23 cellular contexts compared by ENCODE assay signal in genomic region chr21:35583566-35584216, GRCh38.
DNase-seq lines count a peak whose midpoint lies in the region; ATAC-seq, FAIRE-seq and TF ChIP-seq lines count a peak whose summit lies in the region.
"Had no signal": no experiment of that assay in that cellular context is flagged by ENCODE, and none has a peak within 500 bp of the region (broad histone marks: within the 10 kb centered on the region; RNA-seq: fewer than 3 reads in every experiment).

No MANE protein-coding gene starts in this region.

- no peak for TF ChIP-seq POLR2A in A549 (IDR thresholded peaks at IDR 0.05; ENCODE audit: low read length)
- TF ChIP-seq POLR2A in K562 (conservative IDR thresholded peaks at IDR 0.05) = no peak

- no peak overlapping the region for H3K9ac ChIP-seq in K562 (ENCODE audit: insufficient read depth in 1 of 2, low read depth in 2 of 2, low read length in 2 of 2)
- H3K9ac ChIP-seq: BLaER1 treated with 17β-estradiol and CSF1 and Interleukin-3, amounts not matched to agents 10 nM and 100 nM had no signal

- no peaks in the 10 kb centered on the region for H3K9me3 ChIP-seq in A549
- no peaks in the 10 kb centered on the region for H3K9me3 ChIP-seq in DOHH2 (ENCODE audit: control insufficient read depth, insufficient read depth, low read length)
- no peaks in the 10 kb centered on the region for H3K9me3 ChIP-seq in K562 (replicated peaks; ENCODE audit: control insufficient read depth, insufficient read depth, low read depth, low read length)
- H3K9me3 ChIP-seq: Caco-2 had no signal

- H3K79me2 ChIP-seq in DOHH2 (ENCODE audit: control insufficient read depth, low read length) (no peaks in the 10 kb centered on the region), K562 (ENCODE audit: control insufficient read depth, insufficient read depth, low read length) (no peaks in the 10 kb centered on the region)

- intact Hi-C loops in K562 (cut with micrococcal nuclease) (no loop called here), cardiac septum (cut with DNase I) (no loop called here)

- H4K20me1 ChIP-seq in DOHH2 (ENCODE audit: control insufficient read depth, insufficient read depth, low read depth, low read length) = no peaks in the 10 kb centered on the region
- H4K20me1 ChIP-seq in K562 (replicated peaks; ENCODE audit: control insufficient read depth, insufficient read depth, low read length) = no peaks in the 10 kb centered on the region
- H4K20me1 ChIP-seq: BLaER1 treated with 17β-estradiol and CSF1 and Interleukin-3, amounts not matched to agents 10 nM and 100 nM had no signal

- no peaks in the 10 kb centered on the region for H3K9me2 ChIP-seq in DOHH2 (replicated peaks; ENCODE audit: control insufficient read depth, low read length)

- H3K27me3 ChIP-seq in DOHH2 (ENCODE audit: control insufficient read depth, low read length) = peaks cover 8% of the 10 kb centered on the region; the same call in 1 of the 2 replicates
- H3K27me3 ChIP-seq in K562 (ENCODE audit: control insufficient read depth in 2 of 2, insufficient read depth in 2 of 2, low read length in 2 of 2) = peaks cover 5 to 9% of the 10 kb centered on the region in 2 experiments
- H3K27me3 ChIP-seq: BLaER1 treated with 17β-estradiol and CSF1 and Interleukin-3, amounts not matched to agents 10 nM and 100 nM had no signal

- no peaks in the 10 kb centered on the region for H3K9me1 ChIP-seq in K562 (ENCODE audit: control insufficient read depth, insufficient read depth, low read length)

- H3F3A ChIP-seq in DOHH2 (ENCODE audit: control insufficient read depth, insufficient read depth) = no peaks in the 10 kb centered on the region

- TF ChIP-seq RAD21 in A549 (conservative IDR thresholded peaks at IDR 0.05 in 1 of 2, IDR thresholded peaks at IDR 0.05 in 1 of 2) = no peak
- no peak for TF ChIP-seq RAD21 in K562 (CRISPR knock-in tag; conservative IDR thresholded peaks at IDR 0.05 in 1 of 2, IDR thresholded peaks at IDR 0.05 in 1 of 2)

- TF ChIP-seq CTCF in A549 (IDR thresholded peaks at IDR 0.05) = no peak
- TF ChIP-seq CTCF in DOHH2 (IDR thresholded peaks at IDR 0.05; ENCODE audit: low read depth, low read length, poor library complexity, severe bottlenecking) = no peak
- TF ChIP-seq CTCF in K562 (IDR thresholded peaks at IDR 0.05 in 2 of 3, conservative IDR thresholded peaks at IDR 0.05 in 1 of 3; ENCODE audit: insufficient read depth in 2 of 3, low read depth in 1 of 3, low read length in 3 of 3) = no peak
- TF ChIP-seq CTCF in fibroblast of mammary gland (conservative IDR thresholded peaks at IDR 0.05; ENCODE audit: control insufficient read depth, insufficient read depth, low read depth, low read length) = no peak

- no peak for FAIRE-seq in A549 (lab: Jason Lieb, UNC)
- no peak for FAIRE-seq in K562 (lab: Jason Lieb, UNC)
- FAIRE-seq: A204.1, D721Med, GM12878, GM12892, GM19239 had no signal

- CTCF ChIA-PET in A549 (lab: Yijun Ruan, JAX) (no interaction called here), K562 (lab: Yijun Ruan, JAX; ENCODE audit: low intra/inter-chr PET ratio) (no interaction called here)

- H3K27ac ChIP-seq in A549 (no peak overlapping the region), DOHH2 (ENCODE audit: low read depth, low read length) (peak overlapping the region; percentile 48; the same call in 1 of the 2 replicates), K562 (ENCODE audit: extremely low read depth, low read depth, low read length) (no peak overlapping the region)
- H3K27ac ChIP-seq: C4-2B had no signal

- H3K4me1 ChIP-seq in A549 (no peaks in the 10 kb centered on the region), DOHH2 (ENCODE audit: control insufficient read depth, low read length) (peaks cover 37% of the 10 kb centered on the region), K562 (replicated peaks in 1 of 2; ENCODE audit: control insufficient read depth in 2 of 2, insufficient read depth in 2 of 2, low read length in 2 of 2) (no peaks in the 10 kb centered on the region)

- no peak overlapping the region for H2AFZ ChIP-seq in K562 (ENCODE audit: low read depth, low read length)

- H3K36me3 ChIP-seq in DOHH2 (ENCODE audit: control insufficient read depth, low read length) = no peaks in the 10 kb centered on the region
- H3K36me3 ChIP-seq in K562 (ENCODE audit: control insufficient read depth, insufficient read depth, low read length) = no peaks in the 10 kb centered on the region
- H3K36me3 ChIP-seq: BLaER1 treated with 17β-estradiol and CSF1 and Interleukin-3, amounts not matched to agents 10 nM and 100 nM had no signal

- in situ Hi-C loops in K562 (cut with MboI) = no loop called here

- DNase-seq in A549 (ENCODE audit: low read depth in 1 of 2, low spot score in 1 of 2) = no peak
- no peak for DNase-seq in K562 (ENCODE audit: extremely low read depth in 1 of 4, low spot score in 3 of 4)
- peak; percentile 32 for DNase-seq in fibroblast of mammary gland (ENCODE audit: low read depth)
- DNase-seq in cardiac septum (ENCODE audit: low spot score) = no peak
- DNase-seq in cerebellar nuclear complex (lab: John Stamatoyannopoulos, UW) = no peak
- no peak for DNase-seq in SK-N-DZ (ENCODE audit: low spot score)
- DNase-seq: 8988T; AML-193; Caco-2; Calu3; CD4-positive, alpha-beta T cell; CD8-positive, alpha-beta T cell; DMS79 treated with DMSO at 0.1 percent for 48 hours; EL; GDM1 had no signal

- ATAC-seq in A549 (no peak), K562 (no peak)
- ATAC-seq: CD8-positive, alpha-beta T cell; GM12878 had no signal

- 51% methylated on average over 8 of the region's 8 CpGs for WGBS in A549 (ENCODE audit: missing lambda C conversion rate)
- 34% methylated on average over 8 of the region's 8 CpGs for WGBS in K562 (ENCODE audit: insufficient coverage, low coverage, missing lambda C conversion rate)

- H3K4me3 ChIP-seq in A549 (no peak overlapping the region), DOHH2 (ENCODE audit: low read length) (no peak overlapping the region), K562 (no peak overlapping the region), fibroblast of mammary gland (ENCODE audit: control insufficient read depth, low read depth, low read length) (no peak overlapping the region)
- H3K4me3 ChIP-seq: BLaER1 treated with 17β-estradiol and CSF1 and Interleukin-3, amounts not matched to agents 10 nM and 100 nM; GM12878 had no signal

- BruUV-seq in K562 (replicated peaks; lab: Mats Ljungman, UMichigan) = no TSS peak

- no peak for TF ChIP-seq EP300 in A549 (IDR thresholded peaks at IDR 0.05)
- TF ChIP-seq EP300 in K562 (IDR thresholded peaks at IDR 0.05; ENCODE audit: low read length) = no peak

- POLR2A ChIA-PET in A549 (lab: Yijun Ruan, JAX) = interaction anchor here (0.6 kb wide), 1 partner anchor 110 kb away, joined by 3 read pairs; no protein-coding TSS in a partner anchor
- POLR2A ChIA-PET in K562 (lab: Yijun Ruan, JAX) = interaction anchor here (0.6 to 1.2 kb wide), 4 partner anchors 11 to 75 kb away, joined by 3 read pairs; no protein-coding TSS in a partner anchor

- H3K4me2 ChIP-seq in A549 = no peak overlapping the region
- peak overlapping the region; percentile 43; the same call in 1 of the 2 replicates for H3K4me2 ChIP-seq in DOHH2 (ENCODE audit: low read length)
- no peak overlapping the region for H3K4me2 ChIP-seq in K562 (ENCODE audit: insufficient read depth, low read length)

TF ChIP-seq in A549, 52 proteins besides CTCF, POLR2A, EP300 and RAD21:
- TF ChIP-seq RCOR1 (IDR thresholded peaks at IDR 0.05; ENCODE audit: low read depth, low read length) (no peak), ESRRA (IDR thresholded peaks at IDR 0.05; ENCODE audit: borderline replicate concordance, low read length) (peak; percentile 69; the same call in 1 of the 2 replicates)

TF ChIP-seq in K562, 482 proteins besides CTCF, POLR2A, EP300 and RAD21:
- peak; percentile 79 for TF ChIP-seq RBM25 (IDR thresholded peaks at IDR 0.05; ENCODE audit: low read depth, low read length, severe bottlenecking)
- no peak for TF ChIP-seq HDAC1 (IDR thresholded peaks at IDR 0.05)
- TF ChIP-seq ZBTB9 (CRISPR knock-in tag; IDR thresholded peaks at IDR 0.05) = no peak
- TF ChIP-seq, protein P1, sequence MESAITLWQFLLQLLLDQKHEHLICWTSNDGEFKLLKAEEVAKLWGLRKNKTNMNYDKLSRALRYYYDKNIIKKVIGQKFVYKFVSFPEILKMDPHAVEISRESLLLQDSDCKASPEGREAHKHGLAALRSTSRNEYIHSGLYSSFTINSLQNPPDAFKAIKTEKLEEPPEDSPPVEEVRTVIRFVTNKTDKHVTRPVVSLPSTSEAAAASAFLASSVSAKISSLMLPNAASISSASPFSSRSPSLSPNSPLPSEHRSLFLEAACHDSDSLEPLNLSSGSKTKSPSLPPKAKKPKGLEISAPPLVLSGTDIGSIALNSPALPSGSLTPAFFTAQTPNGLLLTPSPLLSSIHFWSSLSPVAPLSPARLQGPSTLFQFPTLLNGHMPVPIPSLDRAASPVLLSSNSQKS (CRISPR knock-in tag; IDR thresholded peaks at IDR 0.05) = no peak
- TF ChIP-seq ESRRA (IDR thresholded peaks at IDR 0.05; ENCODE audit: borderline replicate concordance, low read depth) = peak; percentile 100
- no peak for TF ChIP-seq CCNT2 (IDR thresholded peaks at IDR 0.05; ENCODE audit: borderline replicate concordance, extremely low read depth, insufficient read length, low read depth, low read length)

Comparison
In these comparisons a context has a peak if more than half of its experiments do, and no peak if none do; other contexts are left out.
1. Of the 35 proteins assayed by ChIP-seq in both K562 and A549: peak only in K562: none; only in A549: none; in both: ESRRA; in neither: 34.